10 cellular contexts compared by ENCODE assay signal in genomic region chr3:129045675-129046036, GRCh38. TPM values are rescaled to one million over a fixed set of nuclear protein-coding genes. Genes with fewer than 3 reads are reported as not detected.
A peak's percentile ranks its signal among the peaks of the same experiment; 100 is the strongest.
DNase-seq lines count a peak whose midpoint lies in the region; ATAC-seq and TF ChIP-seq lines count a peak whose summit lies in the region.
"Had no signal": no experiment of that assay in that cellular context is flagged by ENCODE, and none has a peak within 500 bp of the region (broad histone marks: within the 10 kb centered on the region; RNA-seq: fewer than 3 reads in every experiment).

No MANE protein-coding gene starts in this region.

- H3K36me3 ChIP-seq in lower lobe of right lung, result no peaks in the 10 kb centered on the region
- no peaks in the 10 kb centered on the region for H3K36me3 ChIP-seq in subcutaneous abdominal adipose tissue (ENCODE audit: control insufficient read depth in 5 of 5, insufficient read depth in 5 of 5, low read length in 5 of 5)

- peak; percentile 85 for ATAC-seq in activated naive CD8-positive, alpha-beta T cell treated with anti-CD3 and anti-CD28 coated beads, Interleukin-2, amount 50 U/mL, for 24 hours
- ATAC-seq in lower lobe of right lung, result peak; percentile 81 to 86

- peaks cover 6% of the 10 kb centered on the region for H3K27me3 ChIP-seq in lower lobe of right lung (ENCODE audit: low read depth)
- peaks cover 3 to 11% (median 7%) of the 10 kb centered on the region in 5 donors for H3K27me3 ChIP-seq in subcutaneous abdominal adipose tissue (ENCODE audit: control insufficient read depth in 5 of 5, insufficient read depth in 4 of 5, low read length in 5 of 5)

- no peak overlapping the region for H3K27ac Mint-ChIP-seq in activated naive CD8-positive, alpha-beta T cell treated with anti-CD3 and anti-CD28 coated beads, Interleukin-2, amount 50 U/mL, for 24 hours

- H3K27ac ChIP-seq in lower lobe of right lung (no peak overlapping the region), subcutaneous abdominal adipose tissue (ENCODE audit: low read depth, low read length) (no peak overlapping the region)

- intact Hi-C loops in lower lobe of right lung (cut with DNase I), result loop anchor here (10.0 kb wide), 1 partner anchor 71 kb away; no protein-coding TSS in a partner anchor

- peaks cover 5% of the 10 kb centered on the region for H3K9me3 Mint-ChIP-seq in activated naive CD8-positive, alpha-beta T cell treated with anti-CD3 and anti-CD28 coated beads, Interleukin-2, amount 50 U/mL, for 24 hours

- peaks cover 13% of the 10 kb centered on the region for H3K27me3 Mint-ChIP-seq in activated naive CD8-positive, alpha-beta T cell treated with anti-CD3 and anti-CD28 coated beads, Interleukin-2, amount 50 U/mL, for 24 hours

- H3K4me1 Mint-ChIP-seq in activated naive CD8-positive, alpha-beta T cell treated with anti-CD3 and anti-CD28 coated beads, Interleukin-2, amount 50 U/mL, for 24 hours, result peaks cover 2% of the 10 kb centered on the region
- H3K4me1 Mint-ChIP-seq: neural crest cell had no signal

- H3K4me1 ChIP-seq in lower lobe of right lung, result peaks cover 12% of the 10 kb centered on the region
- H3K4me1 ChIP-seq in subcutaneous abdominal adipose tissue (ENCODE audit: control insufficient read depth in 5 of 5, insufficient read depth in 5 of 5, low read length in 5 of 5), result peaks cover 0 to 11% (median 10%) of the 10 kb centered on the region in 5 donors

- no peaks in the 10 kb centered on the region for H3K9me3 ChIP-seq in lower lobe of right lung
- peaks cover 0 to 7% (median 0%) of the 10 kb centered on the region in 5 donors for H3K9me3 ChIP-seq in subcutaneous abdominal adipose tissue (ENCODE audit: control insufficient read depth in 5 of 5, low read length in 5 of 5)

- H3K4me3 Mint-ChIP-seq in activated naive CD8-positive, alpha-beta T cell treated with anti-CD3 and anti-CD28 coated beads, Interleukin-2, amount 50 U/mL, for 24 hours, result no peak overlapping the region
- H3K4me3 Mint-ChIP-seq: neural crest cell had no signal

- TF ChIP-seq CTCF in lower lobe of right lung (IDR thresholded peaks at IDR 0.05), result no peak

- peak overlapping the region in 2 of 5 donors; percentile 17 to 28 for H3K9ac ChIP-seq in subcutaneous abdominal adipose tissue (ENCODE audit: low read length in 5 of 5)

- no peaks in the 10 kb centered on the region for H3K36me3 Mint-ChIP-seq in activated naive CD8-positive, alpha-beta T cell treated with anti-CD3 and anti-CD28 coated beads, Interleukin-2, amount 50 U/mL, for 24 hours (ENCODE audit: low read depth)

- peak overlapping the region; percentile 44 for H3K4me3 ChIP-seq in lower lobe of right lung
- H3K4me3 ChIP-seq in subcutaneous abdominal adipose tissue (ENCODE audit: low read depth in 1 of 5, low read length in 5 of 5), result peak overlapping the region in 4 of 5 donors; percentile 41 to 61 (median 48)

- peak; percentile 61 for DNase-seq in DMS53 (lab: John Stamatoyannopoulos, UW)
- DNase-seq in DMS53 treated with DMSO at 0.1 percent for 48 hours (lab: John Stamatoyannopoulos, UW; ENCODE audit: unreplicated experiment), result no peak
- DNase-seq in activated naive CD8-positive, alpha-beta T cell treated with anti-CD3 and anti-CD28 coated beads, Interleukin-2, amount 50 U/mL, for 24 hours, result peak; percentile 47
- DNase-seq in lower lobe of right lung, result no peak
- DNase-seq in SHP77 treated with DMSO at 0.1 percent for 48 hours (lab: John Stamatoyannopoulos, UW), result no peak
- DNase-seq in NCI-H1105 treated with DMSO at 0.1 percent for 48 hours (lab: John Stamatoyannopoulos, UW), result no peak
- DNase-seq in SIG-M5 (lab: John Stamatoyannopoulos, UW), result no peak

RNA-seq across cellular contexts. Expression of gene GP9, which starts 14.9 kb away (rescaled TPM):
- total RNA-seq in lower lobe of right lung, result 2.6 TPM
- total RNA-seq: neural crest cell; T-helper 1 cell treated with Interleukin-12 subunit alpha and Interleukin-12 subunit beta and Interleukin-4 antibody, amounts not matched to agents 30 ng/mL and 1 ng/mL, for 36 hours had no signal

RNA-seq across cellular contexts. Expression of gene EFCC1, which starts 44.6 kb away (rescaled TPM):
- total RNA-seq in lower lobe of right lung, result 12.1 TPM
- total RNA-seq: T-helper 1 cell treated with Interleukin-12 subunit alpha and Interleukin-12 subunit beta and Interleukin-4 antibody, amounts not matched to agents 30 ng/mL and 1 ng/mL, for 36 hours had no signal

RNA-seq across cellular contexts. Expression of gene CFAP92, which starts 51.8 kb away (rescaled TPM):
- total RNA-seq in lower lobe of right lung, result 2.0 TPM
- total RNA-seq: T-helper 1 cell treated with Interleukin-12 subunit alpha and Interleukin-12 subunit beta and Interleukin-4 antibody, amounts not matched to agents 30 ng/mL and 1 ng/mL, for 36 hours had no signal

Comparison
In these comparisons a context has a peak if more than half of its experiments do, and no peak if none do; other contexts are left out.
1. DNase-seq: peak in DMS53 (single experiment) and activated naive CD8-positive, alpha-beta T cell treated with anti-CD3 and anti-CD28 coated beads, Interleukin-2, amount 50 U/mL, for 24 hours (single experiment); none in DMS53 treated with DMSO at 0.1 percent for 48 hours (single experiment), lower lobe of right lung (single experiment), SHP77 treated with DMSO at 0.1 percent for 48 hours (single experiment), NCI-H1105 treated with DMSO at 0.1 percent for 48 hours (single experiment) and SIG-M5 (single experiment).